ENCODE assay signal across 8 cellular contexts in genomic region chr2:80238692-80239469, GRCh38.
DNase-seq lines count a peak whose midpoint lies in the region; ATAC-seq and TF ChIP-seq lines count a peak whose summit lies in the region.

No MANE protein-coding gene starts in this region.

- no peaks in the 10 kb centered on the region for H3K79me2 ChIP-seq in Loucy (ENCODE audit: insufficient read depth, low read length)

- no peaks in the 10 kb centered on the region for H3K9me2 ChIP-seq in Loucy (replicated peaks; ENCODE audit: low read depth, low read length)

- H3K27me3 ChIP-seq in Loucy (ENCODE audit: insufficient read depth, low read length, poor library complexity, severe bottlenecking) (no peaks in the 10 kb centered on the region), breast epithelium (no peaks in the 10 kb centered on the region), lower lobe of right lung (ENCODE audit: low read depth) (no peaks in the 10 kb centered on the region)

- H3K4me2 ChIP-seq in Loucy (ENCODE audit: low read depth, low read length, poor library complexity, severe bottlenecking): no peak overlapping the region

- H4K20me1 ChIP-seq in Loucy (ENCODE audit: insufficient read depth, low read length, poor library complexity, severe bottlenecking): no peaks in the 10 kb centered on the region

- no peak overlapping the region for H2AFZ ChIP-seq in Loucy (ENCODE audit: low read length)

- H3F3A ChIP-seq in Loucy (ENCODE audit: low read depth): no peaks in the 10 kb centered on the region

- intact Hi-C loops in breast epithelium (cut with DNase I; ENCODE audit: low total_unique reads): no loop called here
- intact Hi-C loops in lower lobe of right lung (cut with DNase I): no loop called here

- no peak overlapping the region for H3K4me3 ChIP-seq in Loucy (ENCODE audit: low read length, poor library complexity, severe bottlenecking)
- H3K4me3 ChIP-seq in breast epithelium: no peak overlapping the region
- no peak overlapping the region for H3K4me3 ChIP-seq in lower lobe of right lung

- ATAC-seq in lower lobe of right lung: peak; percentile 37 to 67
- ATAC-seq in HG03095 (IDR thresholded peaks at IDR 0.05; ENCODE audit: unreplicated experiment): no peak
- no peak for ATAC-seq in GM18870 (IDR thresholded peaks at IDR 0.05; ENCODE audit: unreplicated experiment)

- no peak overlapping the region for H3K9ac ChIP-seq in Loucy (ENCODE audit: low read depth, low read length, poor library complexity, severe bottlenecking)

- no peaks in the 10 kb centered on the region for H3K9me3 ChIP-seq in Loucy (ENCODE audit: insufficient read depth, low read depth, low read length)
- no peaks in the 10 kb centered on the region for H3K9me3 ChIP-seq in breast epithelium
- H3K9me3 ChIP-seq in lower lobe of right lung: no peaks in the 10 kb centered on the region

- DNase-seq in SKM-1 treated with dmso at 0.1 percent for 144 hours (lab: John Stamatoyannopoulos, UW; ENCODE audit: unreplicated experiment): peak; percentile 4
- no peak for DNase-seq in SKM-1 (lab: John Stamatoyannopoulos, UW; ENCODE audit: unreplicated experiment)
- no peak for DNase-seq in breast epithelium (ENCODE audit: low spot score in 2 of 2)
- no peak for DNase-seq in lower lobe of right lung
- no peak for DNase-seq in OCI-M2 (lab: John Stamatoyannopoulos, UW; ENCODE audit: unreplicated experiment)

- H3K27ac ChIP-seq in breast epithelium: no peak overlapping the region
- no peak overlapping the region for H3K27ac ChIP-seq in lower lobe of right lung

- H3K4me1 ChIP-seq in Loucy (ENCODE audit: insufficient read depth, low read length, poor library complexity, severe bottlenecking) (no peaks in the 10 kb centered on the region), breast epithelium (no peaks in the 10 kb centered on the region), lower lobe of right lung (no peaks in the 10 kb centered on the region)

- peak; percentile 90 for TF ChIP-seq CTCF in Loucy (conservative IDR thresholded peaks at IDR 0.05; ENCODE audit: low read length)
- peak in 2 of 3 donors; percentile 13 to 37 for TF ChIP-seq CTCF in breast epithelium (IDR thresholded peaks at IDR 0.05)
- TF ChIP-seq CTCF in lower lobe of right lung (IDR thresholded peaks at IDR 0.05): peak; percentile 71

- H3K36me3 ChIP-seq in Loucy (ENCODE audit: insufficient read depth, low read length): no peaks in the 10 kb centered on the region
- no peaks in the 10 kb centered on the region for H3K36me3 ChIP-seq in breast epithelium
- H3K36me3 ChIP-seq in lower lobe of right lung: no peaks in the 10 kb centered on the region

- no peak for TF ChIP-seq POLR2A in breast epithelium (IDR thresholded peaks at IDR 0.05)

Comparison
In these comparisons a context has a peak if more than half of its experiments do, and no peak if none do; other contexts are left out.
1. CTCF ChIP-seq: peak in every context shown above with its lines; median percentile 90 in Loucy; 71 in lower lobe of right lung; 25 in breast epithelium.
2. ATAC-seq: peak in lower lobe of right lung (2 of 2); none in HG03095 (single experiment) and GM18870 (single experiment).